10 cellular contexts compared by ENCODE assay signal in genomic region chr3:156010829-156011228, GRCh38.
DNase-seq lines count a peak whose midpoint lies in the region; ATAC-seq, FAIRE-seq and TF ChIP-seq lines count a peak whose summit lies in the region.
"Had no signal": no experiment of that assay in that cellular context is flagged by ENCODE, and none has a peak within 500 bp of the region (broad histone marks: within the 10 kb centered on the region; RNA-seq: fewer than 3 reads in every experiment).

No MANE protein-coding gene starts in this region.

- DNase-seq in A549 (ENCODE audit: low read depth in 1 of 2, low spot score in 1 of 2) = peak; percentile 33 to 55
- peak; percentile 7 for DNase-seq in RPMI7951 (ENCODE audit: low read depth)
- peak in 38 of 42 donors; percentile 15 to 85 (median 49) for DNase-seq in head of caudate nucleus
- DNase-seq in activated naive CD8-positive, alpha-beta T cell treated with anti-CD3 and anti-CD28 coated beads, Interleukin-2, amount 50 U/mL, for 24 hours = no peak
- DNase-seq: stimulated activated naive CD8-positive, alpha-beta T cell treated with anti-CD3 and anti-CD28 coated beads, Interleukin-15, amount 100 ng/mL, for 72 hours had no signal

- peak; percentile 47 for TF ChIP-seq CTCF in A549 (IDR thresholded peaks at IDR 0.05)
- TF ChIP-seq CTCF in GM12875 (IDR thresholded peaks at IDR 0.05; ENCODE audit: borderline replicate concordance, insufficient read depth, low read depth, low read length) = peak; percentile 29; the same call in 1 of the 2 replicates

- peak; percentile 57 to 69 for TF ChIP-seq RAD21 in A549 (conservative IDR thresholded peaks at IDR 0.05 in 1 of 2, IDR thresholded peaks at IDR 0.05 in 1 of 2)

- H3K4me3 Mint-ChIP-seq in activated naive CD8-positive, alpha-beta T cell treated with anti-CD3 and anti-CD28 coated beads, Interleukin-2, amount 50 U/mL, for 24 hours = no peak overlapping the region
- H3K4me3 Mint-ChIP-seq: natural killer cell treated with Interleukin-12 subunit alpha and Interleukin-12 subunit beta and Interleukin-15 and Interleukin-18, amount 100 ng/mL, for 72 hours; stimulated activated naive CD8-positive, alpha-beta T cell treated with anti-CD3 and anti-CD28 coated beads, Interleukin-15, amount 100 ng/mL, for 72 hours had no signal

- TF ChIP-seq EP300 in A549 (IDR thresholded peaks at IDR 0.05) = no peak

- H3K4me1 Mint-ChIP-seq in activated naive CD8-positive, alpha-beta T cell treated with anti-CD3 and anti-CD28 coated beads, Interleukin-2, amount 50 U/mL, for 24 hours = no peaks in the 10 kb centered on the region
- H3K4me1 Mint-ChIP-seq: stimulated activated naive CD8-positive, alpha-beta T cell treated with anti-CD3 and anti-CD28 coated beads, Interleukin-15, amount 100 ng/mL, for 72 hours had no signal

- ATAC-seq in A549 (peak; percentile 73 to 81), HG02623 (IDR thresholded peaks at IDR 0.05; ENCODE audit: unreplicated experiment) (no peak), GM21576 (IDR thresholded peaks at IDR 0.05; ENCODE audit: unreplicated experiment) (no peak), HG02642 (IDR thresholded peaks at IDR 0.05; ENCODE audit: poor library complexity, unreplicated experiment) (no peak)
- no peak for ATAC-seq in activated naive CD8-positive, alpha-beta T cell treated with anti-CD3 and anti-CD28 coated beads, Interleukin-2, amount 50 U/mL, for 24 hours
- ATAC-seq: natural killer cell treated with Interleukin-12 subunit alpha and Interleukin-12 subunit beta and Interleukin-15 and Interleukin-18, amount 100 ng/mL, for 72 hours; stimulated activated naive CD8-positive, alpha-beta T cell treated with anti-CD3 and anti-CD28 coated beads, Interleukin-15, amount 100 ng/mL, for 72 hours had no signal

- H3K36me3 Mint-ChIP-seq in activated naive CD8-positive, alpha-beta T cell treated with anti-CD3 and anti-CD28 coated beads, Interleukin-2, amount 50 U/mL, for 24 hours (ENCODE audit: low read depth) = no peaks in the 10 kb centered on the region
- H3K36me3 Mint-ChIP-seq: natural killer cell treated with Interleukin-12 subunit alpha and Interleukin-12 subunit beta and Interleukin-15 and Interleukin-18, amount 100 ng/mL, for 72 hours had no signal

- H3K9me3 ChIP-seq in A549 = no peaks in the 10 kb centered on the region

- WGBS in A549 (ENCODE audit: missing lambda C conversion rate) = 6% methylated on average over 3 of the region's 3 CpGs

- H3K9me3 Mint-ChIP-seq in activated naive CD8-positive, alpha-beta T cell treated with anti-CD3 and anti-CD28 coated beads, Interleukin-2, amount 50 U/mL, for 24 hours = no peaks in the 10 kb centered on the region
- H3K9me3 Mint-ChIP-seq: natural killer cell treated with Interleukin-12 subunit alpha and Interleukin-12 subunit beta and Interleukin-15 and Interleukin-18, amount 100 ng/mL, for 72 hours; stimulated activated naive CD8-positive, alpha-beta T cell treated with anti-CD3 and anti-CD28 coated beads, Interleukin-15, amount 100 ng/mL, for 72 hours had no signal

- FAIRE-seq in A549 (lab: Jason Lieb, UNC) = no peak

- no peak for TF ChIP-seq POLR2A in A549 (IDR thresholded peaks at IDR 0.05; ENCODE audit: low read length)

- H3K4me1 ChIP-seq in A549 = no peaks in the 10 kb centered on the region

- H3K4me2 ChIP-seq in A549 = no peak overlapping the region

- H3K27ac Mint-ChIP-seq in activated naive CD8-positive, alpha-beta T cell treated with anti-CD3 and anti-CD28 coated beads, Interleukin-2, amount 50 U/mL, for 24 hours = no peak overlapping the region
- H3K27ac Mint-ChIP-seq: natural killer cell treated with Interleukin-12 subunit alpha and Interleukin-12 subunit beta and Interleukin-15 and Interleukin-18, amount 100 ng/mL, for 72 hours; stimulated activated naive CD8-positive, alpha-beta T cell treated with anti-CD3 and anti-CD28 coated beads, Interleukin-15, amount 100 ng/mL, for 72 hours had no signal

- POLR2A ChIA-PET in A549 (lab: Yijun Ruan, JAX) = no interaction called here

- CTCF ChIA-PET in A549 (lab: Yijun Ruan, JAX) = interaction anchor here (0.5 to 2.0 kb wide), 16 partner anchors 8 to 1149 kb away, joined by 3 to 11 read pairs (median 4); partner anchors contain the start of genes CCNL1 and SSR3

- no peak overlapping the region for H3K27ac ChIP-seq in A549

- no peak overlapping the region for H3K4me3 ChIP-seq in A549
- no peak overlapping the region for H3K4me3 ChIP-seq in GM12875 (ENCODE audit: low read depth, low read length)

- H3K27me3 Mint-ChIP-seq in activated naive CD8-positive, alpha-beta T cell treated with anti-CD3 and anti-CD28 coated beads, Interleukin-2, amount 50 U/mL, for 24 hours = peaks cover 2% of the 10 kb centered on the region

- intact Hi-C loops in head of caudate nucleus (cut with DNase I) = loop anchor here (5.0 to 10.0 kb wide), 2 partner anchors 144 to 501 kb away; no protein-coding TSS in a partner anchor

TF ChIP-seq in A549, 52 proteins besides CTCF, POLR2A, EP300 and RAD21 (continues in another document):
- TF ChIP-seq ATOH8 (CRISPR knock-in tag; IDR thresholded peaks at IDR 0.05; ENCODE audit: low read depth) = no peak
- no peak for TF ChIP-seq NFE2L2 (conservative IDR thresholded peaks at IDR 0.05; ENCODE audit: low read length)
- TF ChIP-seq MAZ (IDR thresholded peaks at IDR 0.05; ENCODE audit: borderline replicate concordance, low read depth, low read length) = no peak
- TF ChIP-seq EHF (CRISPR knock-in tag; IDR thresholded peaks at IDR 0.05) = no peak
- TF ChIP-seq, protein P1, sequence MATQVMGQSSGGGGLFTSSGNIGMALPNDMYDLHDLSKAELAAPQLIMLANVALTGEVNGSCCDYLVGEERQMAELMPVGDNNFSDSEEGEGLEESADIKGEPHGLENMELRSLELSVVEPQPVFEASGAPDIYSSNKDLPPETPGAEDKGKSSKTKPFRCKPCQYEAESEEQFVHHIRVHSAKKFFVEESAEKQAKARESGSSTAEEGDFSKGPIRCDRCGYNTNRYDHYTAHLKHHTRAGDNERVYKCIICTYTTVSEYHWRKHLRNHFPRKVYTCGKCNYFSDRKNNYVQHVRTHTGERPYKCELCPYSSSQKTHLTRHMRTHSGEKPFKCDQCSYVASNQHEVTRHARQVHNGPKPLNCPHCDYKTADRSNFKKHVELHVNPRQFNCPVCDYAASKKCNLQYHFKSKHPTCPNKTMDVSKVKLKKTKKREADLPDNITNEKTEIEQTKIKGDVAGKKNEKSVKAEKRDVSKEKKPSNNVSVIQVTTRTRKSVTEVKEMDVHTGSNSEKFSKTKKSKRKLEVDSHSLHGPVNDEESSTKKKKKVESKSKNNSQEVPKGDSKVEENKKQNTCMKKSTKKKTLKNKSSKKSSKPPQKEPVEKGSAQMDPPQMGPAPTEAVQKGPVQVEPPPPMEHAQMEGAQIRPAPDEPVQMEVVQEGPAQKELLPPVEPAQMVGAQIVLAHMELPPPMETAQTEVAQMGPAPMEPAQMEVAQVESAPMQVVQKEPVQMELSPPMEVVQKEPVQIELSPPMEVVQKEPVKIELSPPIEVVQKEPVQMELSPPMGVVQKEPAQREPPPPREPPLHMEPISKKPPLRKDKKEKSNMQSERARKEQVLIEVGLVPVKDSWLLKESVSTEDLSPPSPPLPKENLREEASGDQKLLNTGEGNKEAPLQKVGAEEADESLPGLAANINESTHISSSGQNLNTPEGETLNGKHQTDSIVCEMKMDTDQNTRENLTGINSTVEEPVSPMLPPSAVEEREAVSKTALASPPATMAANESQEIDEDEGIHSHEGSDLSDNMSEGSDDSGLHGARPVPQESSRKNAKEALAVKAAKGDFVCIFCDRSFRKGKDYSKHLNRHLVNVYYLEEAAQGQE (IDR thresholded peaks at IDR 0.05) = no peak
- TF ChIP-seq USF2 (IDR thresholded peaks at IDR 0.05) = no peak
- TF ChIP-seq FOSL2 (IDR thresholded peaks at IDR 0.05) = no peak
- no peak for TF ChIP-seq FOSL2 (CRISPR knock-in tag; IDR thresholded peaks at IDR 0.05)
- TF ChIP-seq ELK1 (IDR thresholded peaks at IDR 0.05; ENCODE audit: low read depth, low read length) = no peak
- no peak for TF ChIP-seq SMC3 (IDR thresholded peaks at IDR 0.05)
- no peak for TF ChIP-seq RFX5 (IDR thresholded peaks at IDR 0.05)
- TF ChIP-seq GATA3 (IDR thresholded peaks at IDR 0.05; ENCODE audit: borderline replicate concordance) = no peak
- TF ChIP-seq, protein P2, sequence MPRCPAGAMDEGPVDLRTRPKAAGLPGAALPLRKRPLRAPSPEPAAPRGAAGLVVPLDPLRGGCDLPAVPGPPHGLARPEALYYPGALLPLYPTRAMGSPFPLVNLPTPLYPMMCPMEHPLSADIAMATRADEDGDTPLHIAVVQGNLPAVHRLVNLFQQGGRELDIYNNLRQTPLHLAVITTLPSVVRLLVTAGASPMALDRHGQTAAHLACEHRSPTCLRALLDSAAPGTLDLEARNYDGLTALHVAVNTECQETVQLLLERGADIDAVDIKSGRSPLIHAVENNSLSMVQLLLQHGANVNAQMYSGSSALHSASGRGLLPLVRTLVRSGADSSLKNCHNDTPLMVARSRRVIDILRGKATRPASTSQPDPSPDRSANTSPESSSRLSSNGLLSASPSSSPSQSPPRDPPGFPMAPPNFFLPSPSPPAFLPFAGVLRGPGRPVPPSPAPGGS (IDR thresholded peaks at IDR 0.05) = no peak
- no peak for TF ChIP-seq KDM5A (IDR thresholded peaks at IDR 0.05)
- TF ChIP-seq ZFP36 (IDR thresholded peaks at IDR 0.05; ENCODE audit: borderline replicate concordance, partially characterized antibody) = no peak

Comparison
In these comparisons a context has a peak if more than half of its experiments do, and no peak if none do; other contexts are left out.
1. ATAC-seq: peak in A549 (2 of 2); none in HG02623 (single experiment), GM21576 (single experiment), HG02642 (single experiment) and activated naive CD8-positive, alpha-beta T cell treated with anti-CD3 and anti-CD28 coated beads, Interleukin-2, amount 50 U/mL, for 24 hours (single experiment).